In the genomic region with DNA sequence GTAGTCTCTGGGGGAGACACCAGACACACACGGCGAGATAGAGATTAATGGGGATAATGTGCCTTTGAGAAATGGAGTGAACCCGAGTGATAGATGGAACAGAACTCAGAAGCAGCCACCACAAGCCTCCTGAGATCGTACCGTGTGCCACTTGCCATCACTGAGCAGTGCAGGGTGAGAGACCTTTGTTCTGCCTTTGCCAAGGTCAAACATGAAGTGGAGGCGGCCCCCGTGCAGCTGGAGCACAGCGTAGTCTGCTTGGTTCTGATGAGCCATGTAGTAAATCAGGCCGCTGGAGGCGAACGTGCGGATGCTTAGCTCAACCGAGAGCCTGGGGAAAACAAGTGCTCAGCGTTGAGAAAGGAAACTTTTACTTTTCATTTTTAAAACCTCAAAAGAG, we compare ENCODE assay signal across 26 cellular contexts.
DNase-seq lines count a peak whose midpoint lies in the region; ATAC-seq, FAIRE-seq and TF ChIP-seq lines count a peak whose summit lies in the region.
"Had no signal": no experiment of that assay in that cellular context is flagged by ENCODE, and none has a peak within 500 bp of the region (broad histone marks: within the 10 kb centered on the region; RNA-seq: fewer than 3 reads in every experiment).

No MANE protein-coding gene starts in this region.

- no peaks in the 10 kb centered on the region for H3K79me2 ChIP-seq in H9 (ENCODE audit: insufficient read depth, low read length)
- no peaks in the 10 kb centered on the region for H3K79me2 ChIP-seq in K562 (ENCODE audit: control insufficient read depth, insufficient read depth, low read length)

- no peak overlapping the region for H3K23ac ChIP-seq in H9 (ENCODE audit: insufficient read length, low read depth, low read length)

- no peaks in the 10 kb centered on the region for H3K23me2 ChIP-seq in H9 (ENCODE audit: insufficient read length, low read depth, low read length, poor library complexity, severe bottlenecking)

- no peak overlapping the region for H3K4me2 ChIP-seq in H9 (ENCODE audit: insufficient read depth, insufficient read length, low read length)
- H3K4me2 ChIP-seq in K562 (ENCODE audit: insufficient read depth, low read length) = no peak overlapping the region
- H3K4me2 ChIP-seq: A549 had no signal

- H3K36me3 Mint-ChIP-seq in H9 (ENCODE audit: insufficient read depth in 1 of 3, low read depth in 3 of 3) = peaks cover 30 to 68% (median 50%) of the 10 kb centered on the region in 3 experiments
- H3K36me3 Mint-ChIP-seq in nephron progenitor cell (ENCODE audit: low read depth) = peaks cover 81% of the 10 kb centered on the region
- no peaks in the 10 kb centered on the region for H3K36me3 Mint-ChIP-seq in immature natural killer cell
- H3K36me3 Mint-ChIP-seq: CD14-positive monocyte had no signal

- H4K20me1 ChIP-seq in H9 (ENCODE audit: control insufficient read depth, insufficient read depth, insufficient read length) = no peaks in the 10 kb centered on the region
- H4K20me1 ChIP-seq in K562 (replicated peaks; ENCODE audit: control insufficient read depth, insufficient read depth, low read length) = no peaks in the 10 kb centered on the region; the same call in 1 of the 2 replicates

- intact Hi-C loops in K562 (cut with micrococcal nuclease) = no loop called here
- intact Hi-C loops in testis (cut with DNase I; ENCODE audit: low total_unique reads) = no loop called here
- intact Hi-C loops in ascending aorta (cut with DNase I) = no loop called here

- no peak for DNase-seq in H9
- DNase-seq in K562 (ENCODE audit: extremely low read depth in 1 of 4, low spot score in 3 of 4) = no peak
- no peak for DNase-seq in nephron progenitor cell
- peak; percentile 58 for DNase-seq in testis
- DNase-seq in ascending aorta (ENCODE audit: low spot score in 2 of 2) = no peak
- DNase-seq in immature natural killer cell = no peak
- DNase-seq: DMS53, GDM1, KG1, NCI-H1092, NCI-H1436, NCI-H187 treated with DMSO at 0.1 percent for 48 hours, NCI-H2107, NCI-H2227 treated with DMSO at 0.1 percent for 48 hours, NCI-H510A, NCI-H748 treated with DMSO at 0.1 percent for 48 hours had no signal

- no peak for TF ChIP-seq EP300 in K562 (IDR thresholded peaks at IDR 0.05; ENCODE audit: low read length)

- H3K9ac ChIP-seq in H9 (ENCODE audit: extremely low read depth, insufficient read length, low read length) = no peak overlapping the region
- no peak overlapping the region for H3K9ac ChIP-seq in K562 (ENCODE audit: insufficient read depth in 1 of 2, low read depth in 2 of 2, low read length in 2 of 2)

- no peak for TF ChIP-seq RAD21 in K562 (CRISPR knock-in tag; conservative IDR thresholded peaks at IDR 0.05 in 1 of 2, IDR thresholded peaks at IDR 0.05 in 1 of 2)

- H4K91ac ChIP-seq in H9 (ENCODE audit: insufficient read length, low read depth, low read length) = no peak overlapping the region

- TF ChIP-seq CTCF in H9 (conservative IDR thresholded peaks at IDR 0.05) (no peak), K562 (IDR thresholded peaks at IDR 0.05 in 2 of 3, conservative IDR thresholded peaks at IDR 0.05 in 1 of 3; ENCODE audit: insufficient read depth in 2 of 3, low read depth in 1 of 3, low read length in 3 of 3) (no peak), nephron progenitor cell (IDR thresholded peaks at IDR 0.05) (no peak), testis (IDR thresholded peaks at IDR 0.05) (no peak), ascending aorta (IDR thresholded peaks at IDR 0.05) (no peak)

- no peak overlapping the region for H2AK5ac ChIP-seq in H9 (ENCODE audit: insufficient read length, low read length)

- H2BK15ac ChIP-seq in H9 (ENCODE audit: low read depth, low read length) = no peak overlapping the region

- CTCF ChIA-PET in K562 (lab: Yijun Ruan, JAX; ENCODE audit: low intra/inter-chr PET ratio) = interaction anchor here (0.6 kb wide), 1 partner anchor 214 kb away, joined by 3 read pairs; no protein-coding TSS in a partner anchor

- H4K8ac ChIP-seq in H9 (replicated peaks; ENCODE audit: insufficient read length, low read depth, low read length) = no peak overlapping the region

- no peak overlapping the region for H3K56ac ChIP-seq in H9 (ENCODE audit: insufficient read length, low read depth, low read length)

- BruUV-seq in K562 (replicated peaks; lab: Mats Ljungman, UMichigan) = no TSS peak

- no peak overlapping the region for H2BK120ac ChIP-seq in H9 (ENCODE audit: low read depth, low read length, poor library complexity, severe bottlenecking)

- H3K27me3 Mint-ChIP-seq in H9 (ENCODE audit: low read depth) (no peaks in the 10 kb centered on the region; the same call in 1 of the 2 replicates), nephron progenitor cell (ENCODE audit: low read depth, poor library complexity) (no peaks in the 10 kb centered on the region), immature natural killer cell (ENCODE audit: low read depth in 3 of 3) (peaks cover 2 to 8% (median 3%) of the 10 kb centered on the region in 3 donors)
- H3K27me3 Mint-ChIP-seq: B cell had no signal

- H3K27me3 ChIP-seq in H9 (ENCODE audit: insufficient read depth, low read length) (no peaks in the 10 kb centered on the region), K562 (ENCODE audit: control insufficient read depth in 2 of 2, insufficient read depth in 2 of 2, low read length in 2 of 2) (peaks cover 65 to 80% of the 10 kb centered on the region in 2 experiments), testis (no peaks in the 10 kb centered on the region), ascending aorta (no peaks in the 10 kb centered on the region)
- H3K27me3 ChIP-seq: SJSA1 had no signal

- no peaks in the 10 kb centered on the region for H3K4me1 ChIP-seq in H9 (ENCODE audit: insufficient read depth, low read length)
- no peaks in the 10 kb centered on the region; a peak in 1 of 5 replicates for H3K4me1 ChIP-seq in K562 (replicated peaks in 1 of 2; ENCODE audit: control insufficient read depth in 2 of 2, insufficient read depth in 2 of 2, low read length in 2 of 2)
- H3K4me1 ChIP-seq in testis = peaks cover 9% of the 10 kb centered on the region
- no peaks in the 10 kb centered on the region for H3K4me1 ChIP-seq in ascending aorta
- H3K4me1 ChIP-seq: A549, SJSA1 had no signal

- H2AFZ ChIP-seq in H9 (ENCODE audit: low read length) (no peak overlapping the region), K562 (ENCODE audit: low read depth, low read length) (no peak overlapping the region)

- in situ Hi-C loops in K562 (cut with MboI) = no loop called here

- no peak overlapping the region for H3K4ac ChIP-seq in H9 (ENCODE audit: low read depth, low read length)

- FAIRE-seq in K562 (lab: Jason Lieb, UNC) = no peak
- FAIRE-seq: A549, D721Med, GM18507, H1, RCC 7860 had no signal

- no peak overlapping the region for H2BK20ac ChIP-seq in H9 (ENCODE audit: low read depth, low read length, poor library complexity, severe bottlenecking)

- H3K9me3 ChIP-seq in H9 (ENCODE audit: control insufficient read depth, low read depth, low read length) (no peaks in the 10 kb centered on the region), K562 (replicated peaks; ENCODE audit: control insufficient read depth, insufficient read depth, low read depth, low read length) (no peaks in the 10 kb centered on the region), testis (no peaks in the 10 kb centered on the region), ascending aorta (no peaks in the 10 kb centered on the region)
- H3K9me3 ChIP-seq: A549, SJSA1 had no signal

- no peak overlapping the region for H3K14ac ChIP-seq in H9 (ENCODE audit: insufficient read depth, low read length)

- H4K5ac ChIP-seq in H9 (ENCODE audit: insufficient read length, low read depth, low read length) = no peak overlapping the region

- no peak overlapping the region for H2BK12ac ChIP-seq in H9 (ENCODE audit: insufficient read length, low read depth, low read length)

- H3K79me1 ChIP-seq in H9 (ENCODE audit: insufficient read depth, low read depth, low read length, poor library complexity, severe bottlenecking) = no peaks in the 10 kb centered on the region

- H2BK5ac ChIP-seq in H9 (ENCODE audit: insufficient read length, low read length) = no peak overlapping the region

- H3K27ac ChIP-seq in H9 (ENCODE audit: insufficient read length, low read depth, low read length) (no peak overlapping the region), K562 (ENCODE audit: extremely low read depth, low read depth, low read length) (no peak overlapping the region), testis (no peak overlapping the region), ascending aorta (no peak overlapping the region)
- H3K27ac ChIP-seq: A549, SJSA1 had no signal

- no peak overlapping the region for H3K4me3 Mint-ChIP-seq in H9
- H3K4me3 Mint-ChIP-seq in nephron progenitor cell = no peak overlapping the region
- no peak overlapping the region for H3K4me3 Mint-ChIP-seq in immature natural killer cell
- H3K4me3 Mint-ChIP-seq: B cell, CD14-positive monocyte had no signal

- TF ChIP-seq POLR2A in K562 (conservative IDR thresholded peaks at IDR 0.05) = no peak
- TF ChIP-seq POLR2A in testis (IDR thresholded peaks at IDR 0.05) = no peak

- H3K4me3 ChIP-seq in K562 (no peak overlapping the region), testis (no peak overlapping the region), ascending aorta (no peak overlapping the region)
- H3K4me3 ChIP-seq: A549, SJSA1 had no signal

- H3K9me3 Mint-ChIP-seq in H9 (no peaks in the 10 kb centered on the region), nephron progenitor cell (no peaks in the 10 kb centered on the region), immature natural killer cell (peaks cover 0 to 9% (median 1%) of the 10 kb centered on the region in 6 donors)
- H3K9me3 Mint-ChIP-seq: CD14-positive monocyte had no signal

- no CpG with 5 or more reads among the region's 14 CpGs for WGBS in H9 (ENCODE audit: extremely low coverage, insufficient read length, low lambda C conversion rate)
- under 1% methylated on average over 14 of the region's 14 CpGs for WGBS in K562 (ENCODE audit: insufficient coverage, low coverage, missing lambda C conversion rate)
- 51 to 55% methylated on average over 14 of the region's 14 CpGs for WGBS in testis, 2 donors

- H3K27ac Mint-ChIP-seq in H9 (peak overlapping the region in 2 of 3 experiments; percentile 46 to 49; a peak in 2 of 7 replicates), nephron progenitor cell (peak overlapping the region; percentile 44), immature natural killer cell (no peak overlapping the region)
- H3K27ac Mint-ChIP-seq: B cell, CD14-positive monocyte had no signal

- no peaks in the 10 kb centered on the region for H3K9me1 ChIP-seq in K562 (ENCODE audit: control insufficient read depth, insufficient read depth, low read length)

- H3K36me3 ChIP-seq in K562 (ENCODE audit: control insufficient read depth, insufficient read depth, low read length) (no peaks in the 10 kb centered on the region), testis (ENCODE audit: low read depth, missing control alignments) (no peaks in the 10 kb centered on the region), ascending aorta (no peaks in the 10 kb centered on the region)
- H3K36me3 ChIP-seq: SJSA1 had no signal

- peaks cover 7 to 11% of the 10 kb centered on the region in 2 experiments for H3K4me1 Mint-ChIP-seq in H9
- H3K4me1 Mint-ChIP-seq in nephron progenitor cell = peaks cover 28% of the 10 kb centered on the region
- no peaks in the 10 kb centered on the region for H3K4me1 Mint-ChIP-seq in immature natural killer cell
- H3K4me1 Mint-ChIP-seq: B cell, CD14-positive monocyte had no signal

- H3K18ac ChIP-seq in H9 (ENCODE audit: insufficient read length, low read depth, low read length) = no peak overlapping the region

- ATAC-seq in K562 (no peak; the same call in 2 of the 3 replicates), HG03097 (IDR thresholded peaks at IDR 0.05; ENCODE audit: low FRiP score, unreplicated experiment) (no peak)
- ATAC-seq: A549, Right ventricle myocardium inferior had no signal

- no peak overlapping the region for H3T11ph ChIP-seq in H9 (ENCODE audit: low read length)

- POLR2A ChIA-PET in K562 (lab: Yijun Ruan, JAX) = no interaction called here

Comparison
In these comparisons a context has a peak if more than half of its experiments do, and no peak if none do; other contexts are left out.
1. H3K27ac Mint-ChIP-seq: peak in H9 (2 of 3) and nephron progenitor cell (single experiment); none in immature natural killer cell (0 of 6).